Comparison of ENCODE assay signal across 8 cellular contexts in genomic region chr16:11621920-11622651, GRCh38. TPM values are rescaled to one million over a fixed set of nuclear protein-coding genes. Genes with fewer than 3 reads are reported as not detected.
DNase-seq lines count a peak whose midpoint lies in the region; ATAC-seq and TF ChIP-seq lines count a peak whose summit lies in the region.

No MANE protein-coding gene starts in this region.

- POLR2A ChIA-PET in CD8-positive, alpha-beta T cell (lab: Charles Lee), result interaction anchor here (0.7 to 3.9 kb wide), 16 partner anchors 9 to 120 kb away, joined by 3 to 30 read pairs (median 4); partner anchors contain the start of genes LITAF and TXNDC11

- peak overlapping the region; percentile 70 for H3K27ac ChIP-seq in CD8-positive, alpha-beta T cell (ENCODE audit: low read depth, low read length)
- peak overlapping the region; percentile 58 to 70 (median 62) for H3K27ac ChIP-seq in Peyer's patch

- no peaks in the 10 kb centered on the region for H3K36me3 ChIP-seq in CD8-positive, alpha-beta T cell (ENCODE audit: insufficient read depth, low read length)
- no peaks in the 10 kb centered on the region for H3K36me3 ChIP-seq in Peyer's patch

- peak; percentile 44 to 90 (median 79) for DNase-seq in CD8-positive, alpha-beta T cell
- peak in 2 of 3 donors; percentile 52 to 68 for DNase-seq in Peyer's patch
- DNase-seq in activated naive CD8-positive, alpha-beta T cell treated with anti-CD3 and anti-CD28 coated beads, Interleukin-2, amount 50 U/mL, for 24 hours, result peak; percentile 54
- peak; percentile 61 for DNase-seq in natural killer cell
- no peak for DNase-seq in D341Med (ENCODE audit: low spot score)
- no peak for DNase-seq in NCI-H69 (lab: John Stamatoyannopoulos, UW)

- peaks cover 80% of the 10 kb centered on the region for H3K4me1 ChIP-seq in CD8-positive, alpha-beta T cell (ENCODE audit: insufficient read depth, low read length)
- H3K4me1 ChIP-seq in Peyer's patch, result peaks cover 0 to 6% (median 2%) of the 10 kb centered on the region in 4 donors

- no peak for TF ChIP-seq POLR2A in Peyer's patch (IDR thresholded peaks at IDR 0.05)

- no peaks in the 10 kb centered on the region for H3K9me3 ChIP-seq in CD8-positive, alpha-beta T cell (ENCODE audit: low read length)
- H3K9me3 ChIP-seq in Peyer's patch, result no peaks in the 10 kb centered on the region

- H3K4me3 Mint-ChIP-seq in CD8-positive, alpha-beta T cell, result peak overlapping the region; percentile 79
- peak overlapping the region; percentile 76 for H3K4me3 Mint-ChIP-seq in activated naive CD8-positive, alpha-beta T cell treated with anti-CD3 and anti-CD28 coated beads, Interleukin-2, amount 50 U/mL, for 24 hours
- peak overlapping the region; percentile 93 for H3K4me3 Mint-ChIP-seq in natural killer cell

- H3K9me3 Mint-ChIP-seq in CD8-positive, alpha-beta T cell, result peaks cover 2% of the 10 kb centered on the region
- H3K9me3 Mint-ChIP-seq in activated naive CD8-positive, alpha-beta T cell treated with anti-CD3 and anti-CD28 coated beads, Interleukin-2, amount 50 U/mL, for 24 hours, result peaks cover 6% of the 10 kb centered on the region
- peaks cover 2 to 3% of the 10 kb centered on the region in 2 donors for H3K9me3 Mint-ChIP-seq in natural killer cell

- intact Hi-C loops in CD8-positive, alpha-beta T cell (cut with DNase I, micrococcal nuclease), result loop anchor here (2.0 to 5.0 kb wide), 6 partner anchors 19 to 90 kb away; partner anchors contain the start of genes LITAF (in 1 of the 2) and SNN (in 1 of the 2)
- intact Hi-C loops in natural killer cell (cut with micrococcal nuclease), result loop anchor here (1.0 to 2.0 kb wide), 3 partner anchors 8 to 61 kb away; no protein-coding TSS in a partner anchor

- H3K27ac Mint-ChIP-seq in CD8-positive, alpha-beta T cell, result peak overlapping the region; percentile 98
- peak overlapping the region; percentile 59 for H3K27ac Mint-ChIP-seq in activated naive CD8-positive, alpha-beta T cell treated with anti-CD3 and anti-CD28 coated beads, Interleukin-2, amount 50 U/mL, for 24 hours
- H3K27ac Mint-ChIP-seq in natural killer cell, result peak overlapping the region; percentile 93 to 97

- no peaks in the 10 kb centered on the region for H3K27me3 Mint-ChIP-seq in CD8-positive, alpha-beta T cell (ENCODE audit: low read depth)
- H3K27me3 Mint-ChIP-seq in activated naive CD8-positive, alpha-beta T cell treated with anti-CD3 and anti-CD28 coated beads, Interleukin-2, amount 50 U/mL, for 24 hours, result no peaks in the 10 kb centered on the region
- H3K27me3 Mint-ChIP-seq in natural killer cell (ENCODE audit: low read depth in 2 of 2), result no peaks in the 10 kb centered on the region

- CTCF ChIA-PET in CD8-positive, alpha-beta T cell (lab: Charles Lee), result interaction anchor here (0.7 to 5.5 kb wide), 12 partner anchors 9 to 177 kb away, joined by 3 to 34 read pairs (median 3); partner anchors contain the start of gene LITAF

- no peaks in the 10 kb centered on the region for H3K27me3 ChIP-seq in CD8-positive, alpha-beta T cell (ENCODE audit: insufficient read depth, low read length)
- H3K27me3 ChIP-seq in Peyer's patch, result no peaks in the 10 kb centered on the region

- peak overlapping the region; percentile 44 for H3K4me3 ChIP-seq in CD8-positive, alpha-beta T cell (ENCODE audit: low read depth, low read length)
- H3K4me3 ChIP-seq in Peyer's patch, result peak overlapping the region in 2 of 4 donors; percentile 15 to 20

- H3K36me3 Mint-ChIP-seq in CD8-positive, alpha-beta T cell, result peaks cover 3% of the 10 kb centered on the region
- H3K36me3 Mint-ChIP-seq in activated naive CD8-positive, alpha-beta T cell treated with anti-CD3 and anti-CD28 coated beads, Interleukin-2, amount 50 U/mL, for 24 hours (ENCODE audit: low read depth), result peaks cover 4% of the 10 kb centered on the region
- no peaks in the 10 kb centered on the region for H3K36me3 Mint-ChIP-seq in natural killer cell

- peaks cover 69% of the 10 kb centered on the region for H3K4me1 Mint-ChIP-seq in CD8-positive, alpha-beta T cell (ENCODE audit: low read depth)
- H3K4me1 Mint-ChIP-seq in activated naive CD8-positive, alpha-beta T cell treated with anti-CD3 and anti-CD28 coated beads, Interleukin-2, amount 50 U/mL, for 24 hours, result peaks cover 64% of the 10 kb centered on the region
- H3K4me1 Mint-ChIP-seq in natural killer cell, result peaks cover 48 to 58% of the 10 kb centered on the region in 2 donors

- peak; percentile 93 for ATAC-seq in CD8-positive, alpha-beta T cell
- peak; percentile 69 for ATAC-seq in activated naive CD8-positive, alpha-beta T cell treated with anti-CD3 and anti-CD28 coated beads, Interleukin-2, amount 50 U/mL, for 24 hours
- ATAC-seq in natural killer cell, result peak; percentile 65 to 82 (median 80)
- no peak for ATAC-seq in HG03139 (IDR thresholded peaks at IDR 0.05; ENCODE audit: unreplicated experiment)
- no peak for ATAC-seq in HG03342 (IDR thresholded peaks at IDR 0.05; ENCODE audit: unreplicated experiment)

- TF ChIP-seq CTCF in CD8-positive, alpha-beta T cell (IDR thresholded peaks at IDR 0.05), result no peak
- TF ChIP-seq CTCF in Peyer's patch (IDR thresholded peaks at IDR 0.05), result no peak
- no peak for TF ChIP-seq CTCF in natural killer cell (IDR thresholded peaks at IDR 0.05)

RNA-seq across cellular contexts. Expression of gene LITAF, which starts 35.4 kb away (rescaled TPM):
- 100 to 1,000 TPM; 543 TPM for total RNA-seq in CD8-positive, alpha-beta T cell
- total RNA-seq in Peyer's patch (10 to 100 TPM; 20.1 to 56.9 (median 32.3) TPM), natural killer cell (100 to 1,000 TPM; 584 to 772 (median 726) TPM)

RNA-seq across cellular contexts. Expression of gene SNN, which starts 46.2 kb away (rescaled TPM):
- total RNA-seq in CD8-positive, alpha-beta T cell, result 100 to 1,000 TPM; 105 to 107 TPM
- total RNA-seq in Peyer's patch, result 1 to 10 TPM; 4.2 to 5.0 (median 4.5) TPM
- 10 to 100 TPM in 2 of 3 donors, 1 to 10 TPM in 1; 5.3 to 20.0 (median 12.5) TPM for total RNA-seq in natural killer cell

Comparison
In these comparisons a context has a peak if more than half of its experiments do, and no peak if none do; other contexts are left out.
1. ATAC-seq: peak in CD8-positive, alpha-beta T cell (single experiment), activated naive CD8-positive, alpha-beta T cell treated with anti-CD3 and anti-CD28 coated beads, Interleukin-2, amount 50 U/mL, for 24 hours (single experiment) and natural killer cell (3 of 3); none in HG03139 (single experiment) and HG03342 (single experiment).
2. DNase-seq: peak in CD8-positive, alpha-beta T cell (7 of 7), Peyer's patch (2 of 3), activated naive CD8-positive, alpha-beta T cell treated with anti-CD3 and anti-CD28 coated beads, Interleukin-2, amount 50 U/mL, for 24 hours (single experiment) and natural killer cell (single experiment); none in D341Med (single experiment) and NCI-H69 (single experiment).
3. RNA of gene LITAF, which starts 35.4 kb away (total RNA-seq): 584 to 772 TPM in natural killer cell and 543 TPM in CD8-positive, alpha-beta T cell; 20.1 to 56.9 TPM in Peyer's patch; every median in the first group is over 4 times any median in the second.
4. RNA of gene SNN, which starts 46.2 kb away (total RNA-seq): 105 to 107 TPM in CD8-positive, alpha-beta T cell; 5.3 to 20.0 TPM in natural killer cell and 4.2 to 5.0 TPM in Peyer's patch; every median in the first group is over 4 times any median in the second.
5. Peak in every context shown above with its lines, with median percentiles within 50 percentile points of each other: H3K27ac Mint-ChIP-seq and H3K4me3 Mint-ChIP-seq.